Comparison of ENCODE assay signal across 9 cellular contexts in the genomic region with DNA sequence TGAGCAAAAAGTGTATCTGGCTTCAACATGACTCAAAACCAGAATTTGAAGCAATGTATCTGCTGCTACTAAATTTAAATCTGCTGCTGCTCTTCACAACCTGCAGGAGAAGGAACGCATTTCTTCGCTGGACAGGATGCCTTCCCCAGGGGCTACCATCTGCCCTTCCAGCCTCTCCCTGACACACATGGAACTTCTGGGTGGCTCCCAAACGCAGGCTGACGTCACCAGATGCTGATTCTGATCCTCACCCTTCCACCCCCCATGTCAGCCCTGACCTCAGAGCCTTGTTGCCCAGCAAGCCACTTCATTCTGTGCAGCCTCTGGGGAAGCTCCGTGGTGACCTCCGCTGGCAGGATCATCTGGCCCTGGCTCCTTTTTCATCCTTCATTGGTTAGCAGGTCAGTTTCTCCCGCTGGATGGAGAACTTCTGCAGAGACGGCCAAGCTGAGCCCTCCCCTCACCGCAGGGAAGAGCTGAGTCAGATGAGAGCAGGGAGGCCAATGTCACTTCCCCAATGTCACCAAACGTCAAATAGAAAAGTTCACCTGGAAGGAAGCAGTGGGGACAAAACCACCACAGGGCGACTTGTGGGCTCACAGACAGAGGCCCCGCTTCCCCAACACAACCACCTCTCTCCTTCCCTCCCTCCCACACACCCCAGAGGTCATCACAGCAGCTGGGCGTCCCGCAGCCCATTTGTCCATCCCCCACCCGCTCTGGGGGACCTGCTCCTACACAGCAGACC. TPM values are rescaled to one million over a fixed set of nuclear protein-coding genes. Genes with fewer than 3 reads are reported as not detected.
DNase-seq lines count a peak whose midpoint lies in the region; ATAC-seq, FAIRE-seq and TF ChIP-seq lines count a peak whose summit lies in the region.
"Had no signal": no experiment of that assay in that cellular context is flagged by ENCODE, and none has a peak within 500 bp of the region (broad histone marks: within the 10 kb centered on the region; RNA-seq: fewer than 3 reads in every experiment).

No MANE protein-coding gene starts in this region.

- H3K36me3 ChIP-seq in Caco-2 (ENCODE audit: control insufficient read depth, insufficient read depth, low read length), result no peaks in the 10 kb centered on the region

- H3K27ac Mint-ChIP-seq in Caco-2 (ENCODE audit: unreplicated experiment), result no peak overlapping the region

- H3K4me3 ChIP-seq in Caco-2 (ENCODE audit: low read depth, low read length), result no peak overlapping the region

- peaks cover 21% of the 10 kb centered on the region for H3K4me1 Mint-ChIP-seq in Caco-2 (ENCODE audit: low read depth, unreplicated experiment)

- peak in 1 of 2 experiments; percentile 37 for TF ChIP-seq CTCF in Caco-2 (IDR thresholded peaks at IDR 0.05; ENCODE audit: insufficient read depth in 1 of 2, low read depth in 1 of 2, low read length in 1 of 2, severe bottlenecking in 1 of 2, unreplicated experiment in 1 of 2)

- intact Hi-C loops in Caco-2 (cut with micrococcal nuclease; ENCODE audit: unreplicated experiment), result loop anchor here (1.0 to 5.0 kb wide), 2 partner anchors 119 to 353 kb away; no protein-coding TSS in a partner anchor

- H3K36me3 Mint-ChIP-seq in Caco-2 (ENCODE audit: insufficient read depth, unreplicated experiment), result peaks cover 13% of the 10 kb centered on the region

- no peaks in the 10 kb centered on the region for H3K9me3 ChIP-seq in Caco-2

- BruUV-seq in Caco-2 (replicated peaks; lab: Mats Ljungman, UMichigan), result no TSS peak

- H3K4me3 Mint-ChIP-seq in Caco-2 (ENCODE audit: unreplicated experiment), result no peak overlapping the region

- FAIRE-seq in RCC 7860 (lab: Jason Lieb, UNC), result peak; percentile 27
- FAIRE-seq: colon had no signal

- POLR2A ChIA-PET in Caco-2 (lab: Charles Lee), result no interaction called here

- no peaks in the 10 kb centered on the region for H3K9me3 Mint-ChIP-seq in Caco-2 (ENCODE audit: unreplicated experiment)

- H3K27me3 Mint-ChIP-seq in Caco-2 (ENCODE audit: insufficient read depth, unreplicated experiment), result no peaks in the 10 kb centered on the region

- DNase-seq in Caco-2 (peak; percentile 47 to 59), RCC 7860 (ENCODE audit: low spot score) (peak; percentile 62), glomerular visceral epithelial cell (ENCODE audit: extremely low spot score) (peak; percentile 21), NCI-H2171 (lab: John Stamatoyannopoulos, UW) (no peak), GOT3 (lab: John Stamatoyannopoulos, UW) (no peak)
- DNase-seq in central memory CD4-positive, alpha-beta T cell, result no peak

- ATAC-seq in GM19324 (IDR thresholded peaks at IDR 0.05; ENCODE audit: low FRiP score, unreplicated experiment), result peak; percentile 59
- peak; percentile 87 for ATAC-seq in HG03103 (IDR thresholded peaks at IDR 0.05; ENCODE audit: low read depth, unreplicated experiment)

- CTCF ChIA-PET in Caco-2 (lab: Charles Lee), result interaction anchor here (0.6 to 1.2 kb wide), 3 partner anchors 23 to 336 kb away, joined by 3 to 8 read pairs (median 4); no protein-coding TSS in a partner anchor

- H3K27me3 ChIP-seq in Caco-2 (replicated peaks; ENCODE audit: control insufficient read depth, insufficient read depth, low read length), result no peaks in the 10 kb centered on the region

- peaks cover 18% of the 10 kb centered on the region for H3K4me1 ChIP-seq in Caco-2

RNA-seq across cellular contexts. Expression of a gene that starts 14.0 kb away (rescaled TPM):
- 37.9 and 40.1 TPM in 2 replicates for total RNA-seq in Caco-2 (2022)

RNA-seq across cellular contexts. Expression of a gene that starts 39.8 kb away (rescaled TPM):
- total RNA-seq in Caco-2 (2022), result 48.8 and 51.5 TPM in 2 replicates

Comparison
In these comparisons a context has a peak if more than half of its experiments do, and no peak if none do; other contexts are left out.
1. DNase-seq: peak in Caco-2 (2 of 2), RCC 7860 (single experiment) and glomerular visceral epithelial cell (single experiment); none in NCI-H2171 (single experiment), GOT3 (single experiment) and central memory CD4-positive, alpha-beta T cell (single experiment).